Comparison of ENCODE assay signal across 8 cellular contexts in the genomic region with DNA sequence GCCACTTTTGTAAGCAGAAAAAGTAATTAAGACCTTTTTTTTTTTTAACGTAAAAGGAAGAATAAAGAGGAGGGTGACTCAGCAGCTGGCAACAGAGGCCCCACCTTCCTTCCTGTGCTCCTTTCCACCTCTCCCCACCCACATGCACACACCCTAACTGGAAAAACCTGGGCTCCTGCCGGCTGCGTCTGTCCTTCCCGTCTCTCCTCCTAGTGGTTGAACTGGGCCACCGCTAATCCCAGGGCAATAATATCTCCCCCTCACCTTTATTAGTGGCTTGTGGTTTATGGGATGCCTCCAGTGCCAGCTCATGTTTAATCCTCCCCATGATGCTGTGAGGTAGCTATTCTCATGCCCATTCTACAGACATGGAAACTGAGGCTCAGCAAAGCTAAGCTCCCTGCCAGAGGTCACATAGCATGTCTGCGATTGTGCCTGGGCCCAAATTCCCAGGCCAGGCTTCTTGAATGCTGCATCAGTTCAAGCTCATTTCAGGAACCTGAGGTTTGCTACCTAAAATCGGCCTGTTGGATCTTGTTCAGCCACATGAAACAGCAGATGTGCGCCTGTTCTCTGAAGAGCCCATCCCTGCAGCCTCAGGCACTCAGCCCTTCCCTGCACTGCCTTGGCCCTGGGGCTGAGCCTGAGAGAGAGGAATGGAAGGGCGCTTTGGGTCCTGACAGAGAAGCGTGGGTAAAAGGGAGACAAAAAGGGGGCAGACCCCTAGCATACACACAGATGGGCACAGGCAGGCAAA.
DNase-seq lines count a peak whose midpoint lies in the region; TF ChIP-seq lines count a peak whose summit lies in the region.

No MANE protein-coding gene starts in this region.

- H3K4me1 ChIP-seq in breast epithelium, result peaks cover 0 to 9% of the 10 kb centered on the region in 2 donors
- H3K4me1 ChIP-seq in neuronal stem cell (ENCODE audit: control insufficient read depth in 2 of 2, insufficient read depth in 1 of 2, low read depth in 1 of 2, low read length in 2 of 2), result peaks cover 3 to 6% of the 10 kb centered on the region in 2 donors
- H3K4me1 ChIP-seq in ascending aorta, result peaks cover 0 to 7% of the 10 kb centered on the region in 2 donors

- no peak overlapping the region for H3K23ac ChIP-seq in neuronal stem cell (ENCODE audit: low read depth, low read length, poor library complexity)

- no peaks in the 10 kb centered on the region for H3K27me3 ChIP-seq in breast epithelium
- no peaks in the 10 kb centered on the region for H3K27me3 ChIP-seq in neuronal stem cell (ENCODE audit: control insufficient read depth in 3 of 3, insufficient read depth in 3 of 3, low read depth in 1 of 3, low read length in 3 of 3)
- H3K27me3 ChIP-seq in ascending aorta, result no peaks in the 10 kb centered on the region

- H3K36me3 ChIP-seq in breast epithelium, result no peaks in the 10 kb centered on the region
- no peaks in the 10 kb centered on the region for H3K36me3 ChIP-seq in neuronal stem cell (replicated peaks in 1 of 2; ENCODE audit: control insufficient read depth in 2 of 2, insufficient read depth in 2 of 2, low read length in 2 of 2)
- no peaks in the 10 kb centered on the region for H3K36me3 ChIP-seq in ascending aorta

- H3K27ac ChIP-seq in breast epithelium, result peak overlapping the region; percentile 77 to 85
- H3K27ac ChIP-seq in neuronal stem cell (replicated peaks; ENCODE audit: low read length), result no peak overlapping the region
- no peak overlapping the region for H3K27ac ChIP-seq in ascending aorta

- H2BK12ac ChIP-seq in neuronal stem cell (ENCODE audit: low read length), result no peak overlapping the region

- H2BK5ac ChIP-seq in neuronal stem cell (ENCODE audit: low read length), result no peak overlapping the region

- TF ChIP-seq CTCF in breast epithelium (IDR thresholded peaks at IDR 0.05) (peak; percentile 62 to 86 (median 77)), ascending aorta (IDR thresholded peaks at IDR 0.05) (no peak)

- H3K14ac ChIP-seq in neuronal stem cell (ENCODE audit: low read length), result no peak overlapping the region

- H3K79me1 ChIP-seq in neuronal stem cell (ENCODE audit: low read depth, low read length), result no peaks in the 10 kb centered on the region

- TF ChIP-seq POLR2A in breast epithelium (IDR thresholded peaks at IDR 0.05), result no peak

- no CpG with 5 or more reads among the region's 10 CpGs for WGBS in neuronal stem cell (ENCODE audit: extremely low coverage in 2 of 2, insufficient read length in 2 of 2, insufficient replicate concordance in 1 of 2), 2 donors

- H3K4me3 ChIP-seq in breast epithelium, result no peak overlapping the region
- H3K4me3 ChIP-seq in neuronal stem cell (ENCODE audit: low read length in 2 of 2), result no peak overlapping the region
- no peak overlapping the region for H3K4me3 ChIP-seq in ascending aorta

- H2BK120ac ChIP-seq in neuronal stem cell (ENCODE audit: low read depth, low read length), result no peak overlapping the region

- intact Hi-C loops in breast epithelium (cut with DNase I; ENCODE audit: low total_unique reads) (loop anchor here (5.0 kb wide), 1 partner anchor 122 kb away; no protein-coding TSS in a partner anchor), ascending aorta (cut with DNase I) (no loop called here)

- no peak overlapping the region for H3K4me2 ChIP-seq in neuronal stem cell (ENCODE audit: insufficient read depth, low read length, poor library complexity, severe bottlenecking)

- H3K4ac ChIP-seq in neuronal stem cell (ENCODE audit: low read length), result no peak overlapping the region

- H4K8ac ChIP-seq in neuronal stem cell (ENCODE audit: low read depth, low read length), result no peak overlapping the region

- no peak overlapping the region for H2AFZ ChIP-seq in neuronal stem cell (ENCODE audit: low read length)

- H3K18ac ChIP-seq in neuronal stem cell (ENCODE audit: low read length), result no peak overlapping the region

- DNase-seq in NCI-H146 (lab: John Stamatoyannopoulos, UW) (peak; percentile 26), NCI-H146 treated with DMSO at 0.1 percent for 48 hours (lab: John Stamatoyannopoulos, UW; ENCODE audit: unreplicated experiment) (no peak), NCI-H460 (ENCODE audit: extremely low read depth, low read depth) (peak; percentile 66), breast epithelium (ENCODE audit: low spot score in 2 of 2) (peak; percentile 83), neuronal stem cell (ENCODE audit: low spot score) (no peak), NAMALWA (ENCODE audit: low spot score) (no peak), ascending aorta (ENCODE audit: low spot score in 2 of 2) (no peak), EL (no peak)

- no peaks in the 10 kb centered on the region for H3K9me3 ChIP-seq in breast epithelium
- H3K9me3 ChIP-seq in neuronal stem cell (replicated peaks in 1 of 2; ENCODE audit: control insufficient read depth in 2 of 2, insufficient read depth in 1 of 2, low read depth in 1 of 2, low read length in 2 of 2), result no peaks in the 10 kb centered on the region
- H3K9me3 ChIP-seq in ascending aorta, result no peaks in the 10 kb centered on the region

- no peak overlapping the region for H2BK15ac ChIP-seq in neuronal stem cell (ENCODE audit: low read length)

- H2AK5ac ChIP-seq in neuronal stem cell (ENCODE audit: low read depth, low read length), result peak overlapping the region; percentile 30

- no peak overlapping the region for H3K9ac ChIP-seq in neuronal stem cell (ENCODE audit: low read depth, low read length, poor library complexity)

- no peak overlapping the region for H4K91ac ChIP-seq in neuronal stem cell (ENCODE audit: low read depth, low read length, poor library complexity)

Comparison
In these comparisons a context has a peak if more than half of its experiments do, and no peak if none do; other contexts are left out.
1. DNase-seq: peak in NCI-H146 (single experiment), NCI-H460 (single experiment) and breast epithelium (2 of 2); none in NCI-H146 treated with DMSO at 0.1 percent for 48 hours (single experiment), neuronal stem cell (single experiment), NAMALWA (single experiment), ascending aorta (0 of 2) and EL (single experiment).
2. H3K27ac ChIP-seq: peak in breast epithelium (2 of 2); none in neuronal stem cell (single experiment) and ascending aorta (0 of 2).
3. CTCF ChIP-seq: peak in breast epithelium (3 of 3); none in ascending aorta (0 of 3).